ENCODE assay signal across 1 cellular context in the genomic region with DNA sequence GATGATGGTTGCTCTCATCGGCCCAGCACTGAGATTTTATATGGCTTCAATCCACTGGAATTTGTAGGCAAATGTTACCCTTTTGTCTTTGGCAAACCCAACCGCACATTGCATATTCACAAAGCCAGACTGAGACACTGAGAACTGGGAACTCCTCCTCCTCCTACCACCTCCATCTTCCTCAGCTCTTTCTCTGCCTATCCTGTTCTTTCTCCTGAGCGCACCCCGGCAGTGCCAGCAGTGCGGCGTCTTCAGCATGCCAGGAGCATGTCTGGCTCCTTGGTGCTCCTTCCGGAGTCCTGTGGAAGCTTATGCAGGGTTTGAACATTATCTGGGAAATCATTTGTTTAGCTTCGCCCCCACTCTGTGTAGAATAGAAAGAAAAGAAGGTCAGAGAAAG.
TF ChIP-seq lines count a peak whose summit lies in the region.

No MANE protein-coding gene starts in this region.

TF ChIP-seq in H1, 55 proteins besides CTCF, POLR2A, EP300 and RAD21 (continued from another document):
- no peak for TF ChIP-seq GTF2F1 (IDR thresholded peaks at IDR 0.05; ENCODE audit: borderline replicate concordance, low read depth, low read length)
- TF ChIP-seq EGR1 (IDR thresholded peaks at IDR 0.05; ENCODE audit: borderline replicate concordance, low read depth, low read length) = no peak
- no peak for TF ChIP-seq RBBP5 (IDR thresholded peaks at IDR 0.05; ENCODE audit: borderline replicate concordance, low read depth, low read length)
- TF ChIP-seq NANOG (IDR thresholded peaks at IDR 0.05; ENCODE audit: insufficient read depth, low read depth, low read length, poor library complexity, severe bottlenecking) = no peak
- no peak for TF ChIP-seq RNF2 (IDR thresholded peaks at IDR 0.05; ENCODE audit: borderline replicate concordance, low read depth, low read length, missing control alignments, poor library complexity, severe bottlenecking)
- TF ChIP-seq NRF1 (IDR thresholded peaks at IDR 0.05; ENCODE audit: low read depth, low read length) = no peak
- TF ChIP-seq PHF8 (conservative IDR thresholded peaks at IDR 0.05; ENCODE audit: low read depth, low read length) = no peak
- TF ChIP-seq SIX5 (IDR thresholded peaks at IDR 0.05; ENCODE audit: low read depth, low read length) = no peak
- no peak for TF ChIP-seq POLR2AphosphoS5 (IDR thresholded peaks at IDR 0.05; ENCODE audit: low read depth, low read length)
TF ChIP-seq in H1: peak in this region for 0.
